33 cellular contexts compared by ENCODE assay signal in genomic region chr15:71571641-71572040, GRCh38.
"Had no signal": no experiment of that assay in that cellular context is flagged by ENCODE, and none has a peak within 500 bp of the region (broad histone marks: within the 10 kb centered on the region; RNA-seq: fewer than 3 reads in every experiment).

No MANE protein-coding gene starts in this region.

- H3K4me1 Mint-ChIP-seq: activated CD8-positive, alpha-beta memory T cell treated with anti-CD3 and anti-CD28 coated beads, Interleukin-2, amount 10 ng/mL, durations not matched to agents 7 days and 5 days; activated naive CD4-positive, alpha-beta T cell treated with anti-CD3 and anti-CD28 coated beads, Interleukin-2, amount 50 U/mL, for 24 hours; activated naive CD8-positive, alpha-beta T cell treated with anti-CD3 and anti-CD28 coated beads, Interleukin-2, amount 50 U/mL, for 24 hours; naive thymus-derived CD4-positive, alpha-beta T cell; neural crest cell; stimulated activated memory B cell treated with anti-CD40 and anti-IgM and Interleukin-4, amounts not matched to agents 10 μg/mL and 1 μg/mL and 100 μg/mL, for 72 hours; stimulated activated naive CD8-positive, alpha-beta T cell treated with anti-CD3 and anti-CD28 coated beads, Interleukin-15, amount 100 ng/mL, for 72 hours; T-helper 17 cell had no signal

- H3K9me3 Mint-ChIP-seq: activated naive CD8-positive, alpha-beta T cell treated with anti-CD3 and anti-CD28 coated beads, Interleukin-2, amount 50 U/mL, for 24 hours; activated T-helper 2 cell treated with anti-CD3 and anti-CD28 coated beads, Interferon-gamma antibody, Interleukin-2, Interleukin-4, amounts not matched to agents 10 μg/mL and 5 μg/mL and 100 μg/mL, durations not matched to agents 14 hours and 24 hours and 36 hours; stimulated activated memory B cell treated with anti-CD40 and anti-IgM and Interleukin-4, amounts not matched to agents 10 μg/mL and 1 μg/mL and 100 μg/mL, for 72 hours; stimulated activated naive CD8-positive, alpha-beta T cell treated with anti-CD3 and anti-CD28 coated beads, Interleukin-15, amount 100 ng/mL, for 72 hours; WTC11 had no signal

- H3K4me1 ChIP-seq: pancreas, psoas muscle, thyroid gland had no signal

- H3K27ac Mint-ChIP-seq: activated CD8-positive, alpha-beta memory T cell treated with anti-CD3 and anti-CD28 coated beads, Interleukin-2, amount 10 ng/mL, durations not matched to agents 7 days and 5 days; activated CD8-positive, alpha-beta T cell treated with anti-CD3 and anti-CD28 coated beads, Interleukin-2, amount 10 ng/mL, durations not matched to agents 7 days and 5 days; activated naive CD4-positive, alpha-beta T cell treated with anti-CD3 and anti-CD28 coated beads, Interleukin-2, amount 50 U/mL, for 24 hours; activated naive CD8-positive, alpha-beta T cell treated with anti-CD3 and anti-CD28 coated beads, Interleukin-2, amount 50 U/mL, for 24 hours; activated T-helper 2 cell treated with anti-CD3 and anti-CD28 coated beads, Interferon-gamma antibody, Interleukin-2, Interleukin-4, amounts not matched to agents 10 μg/mL and 5 μg/mL and 100 μg/mL, durations not matched to agents 14 hours and 24 hours and 36 hours; naive thymus-derived CD4-positive, alpha-beta T cell; stimulated activated memory B cell treated with anti-CD40 and anti-IgM and Interleukin-4, amounts not matched to agents 10 μg/mL and 1 μg/mL and 100 μg/mL, for 72 hours; stimulated activated naive CD8-positive, alpha-beta T cell treated with anti-CD3 and anti-CD28 coated beads, Interleukin-15, amount 100 ng/mL, for 72 hours; T-helper 17 cell; WTC11 had no signal

- H3K27me3 ChIP-seq: esophagus muscularis mucosa, hepatocyte, pancreas, thyroid gland, upper lobe of left lung had no signal

- H3K36me3 Mint-ChIP-seq: activated CD8-positive, alpha-beta memory T cell treated with anti-CD3 and anti-CD28 coated beads, Interleukin-2, amount 10 ng/mL, durations not matched to agents 7 days and 5 days; activated naive CD4-positive, alpha-beta T cell treated with anti-CD3 and anti-CD28 coated beads, Interleukin-2, amount 50 U/mL, for 24 hours; naive thymus-derived CD4-positive, alpha-beta T cell; stimulated activated memory B cell treated with anti-CD40 and anti-IgM and Interleukin-4, amounts not matched to agents 10 μg/mL and 1 μg/mL and 100 μg/mL, for 72 hours; WTC11 had no signal

- ATAC-seq: activated CD8-positive, alpha-beta memory T cell treated with anti-CD3 and anti-CD28 coated beads, Interleukin-2, amount 10 ng/mL, durations not matched to agents 7 days and 5 days; activated CD8-positive, alpha-beta T cell treated with anti-CD3 and anti-CD28 coated beads, Interleukin-2, amount 10 ng/mL, durations not matched to agents 7 days and 5 days; activated naive CD8-positive, alpha-beta T cell treated with anti-CD3 and anti-CD28 coated beads, Interleukin-2, amount 50 U/mL, for 24 hours; naive thymus-derived CD4-positive, alpha-beta T cell; psoas muscle; stimulated activated memory B cell treated with anti-CD40 and anti-IgM and Interleukin-4, amounts not matched to agents 10 μg/mL and 1 μg/mL and 100 μg/mL, for 72 hours; stimulated activated naive CD8-positive, alpha-beta T cell treated with anti-CD3 and anti-CD28 coated beads, Interleukin-15, amount 100 ng/mL, for 72 hours; T-helper 17 cell had no signal

- H3K4me3 ChIP-seq: esophagus muscularis mucosa, hepatocyte, pancreas, psoas muscle, smooth muscle cell, thyroid gland, upper lobe of left lung had no signal

- H3K27ac ChIP-seq: esophagus muscularis mucosa, hepatocyte, pancreas, psoas muscle, thyroid gland had no signal

- H3K4me2 ChIP-seq: hepatocyte, smooth muscle cell had no signal

- H3K4me3 Mint-ChIP-seq: activated CD8-positive, alpha-beta memory T cell treated with anti-CD3 and anti-CD28 coated beads, Interleukin-2, amount 10 ng/mL, durations not matched to agents 7 days and 5 days; activated CD8-positive, alpha-beta T cell treated with anti-CD3 and anti-CD28 coated beads, Interleukin-2, amount 10 ng/mL, durations not matched to agents 7 days and 5 days; activated naive CD4-positive, alpha-beta T cell treated with anti-CD3 and anti-CD28 coated beads, Interleukin-2, amount 50 U/mL, for 24 hours; activated naive CD8-positive, alpha-beta T cell treated with anti-CD3 and anti-CD28 coated beads, Interleukin-2, amount 50 U/mL, for 24 hours; naive thymus-derived CD4-positive, alpha-beta T cell; neural crest cell; stimulated activated memory B cell treated with anti-CD40 and anti-IgM and Interleukin-4, amounts not matched to agents 10 μg/mL and 1 μg/mL and 100 μg/mL, for 72 hours; stimulated activated naive CD8-positive, alpha-beta T cell treated with anti-CD3 and anti-CD28 coated beads, Interleukin-15, amount 100 ng/mL, for 72 hours; T-helper 17 cell; WTC11 had no signal

- H3K9me3 ChIP-seq: esophagus muscularis mucosa, pancreas, psoas muscle, thyroid gland, upper lobe of left lung had no signal

- DNase-seq: activated CD4-positive, alpha-beta T cell treated with anti-CD3 and anti-CD28 coated beads, Interleukin-2, amount 50 U/mL, for 1 hour; activated CD8-positive, alpha-beta memory T cell treated with anti-CD3 and anti-CD28 coated beads, Interleukin-2, amount 10 ng/mL, durations not matched to agents 7 days and 5 days; activated CD8-positive, alpha-beta T cell treated with anti-CD3 and anti-CD28 coated beads, Interleukin-2, amount 10 ng/mL, durations not matched to agents 7 days and 5 days; activated naive CD8-positive, alpha-beta T cell treated with anti-CD3 and anti-CD28 coated beads, Interleukin-2, amount 50 U/mL, for 24 hours; activated T-cell treated with anti-CD3 and anti-CD28 coated beads, Interleukin-2, amount 50 U/mL, for 48 hours; amygdala; caudate nucleus; cortex of kidney; islet precursor cell; left cardiac atrium; left ventricle myocardium superior; naive thymus-derived CD4-positive, alpha-beta T cell; nucleus accumbens; pancreas; psoas muscle; stimulated activated CD4-positive, alpha-beta T cell treated with anti-CD3 and anti-CD28 coated beads, Interleukin-1b, Interleukin-23, amount 100 ng/mL, for 48 hours; stimulated activated CD4-positive, alpha-beta T cell treated with anti-CD3 and anti-CD28 coated beads, Interleukin-4, amount 100 ng/mL, for 4 hours; stimulated activated CD8-positive, alpha-beta memory T cell treated with anti-CD3 and anti-CD28 coated beads, Interleukin-4, amount 100 ng/mL, for 48 hours; stimulated activated naive CD8-positive, alpha-beta T cell treated with anti-CD3 and anti-CD28 coated beads, Interleukin-15, amount 100 ng/mL, for 72 hours; T-helper 17 cell; T1000; thyroid gland had no signal

- FAIRE-seq: endothelial cell of umbilical vein, frontal cortex, pancreas had no signal

- H3K79me2 ChIP-seq: hepatocyte had no signal

- H3K27me3 Mint-ChIP-seq: stimulated activated memory B cell treated with anti-CD40 and anti-IgM and Interleukin-4, amounts not matched to agents 10 μg/mL and 1 μg/mL and 100 μg/mL, for 72 hours had no signal

- H2AFZ ChIP-seq: hepatocyte had no signal

- H3K36me3 ChIP-seq: esophagus muscularis mucosa, pancreas, thyroid gland, upper lobe of left lung had no signal
